Comparison of ENCODE assay signal across 21 cellular contexts in genomic region chr16:25027281-25027680, GRCh38.
"Had no signal": no experiment of that assay in that cellular context is flagged by ENCODE, and none has a peak within 500 bp of the region (broad histone marks: within the 10 kb centered on the region; RNA-seq: fewer than 3 reads in every experiment).

No MANE protein-coding gene starts in this region.

- FAIRE-seq: kidney, pancreas, small intestine had no signal

- H3K4me3 ChIP-seq: dorsolateral prefrontal cortex, hepatocyte, left ventricle myocardium inferior, lower lobe of right lung, pancreas, testis, tibial nerve had no signal

- H3K4me3 Mint-ChIP-seq: memory B cell, mesothelial cell of epicardium, natural killer cell, neural crest cell had no signal

- H2AFZ ChIP-seq: hepatocyte had no signal

- H3K9me3 ChIP-seq: left ventricle myocardium inferior, lower lobe of right lung, pancreas, testis, tibial nerve had no signal

- ATAC-seq: left cardiac atrium, lower lobe of right lung, natural killer cell, pancreas had no signal

- H3K27ac ChIP-seq: dorsolateral prefrontal cortex, hepatocyte, left ventricle myocardium inferior, lower lobe of right lung, pancreas, testis, tibial nerve had no signal

- H3K27me3 Mint-ChIP-seq: memory B cell had no signal

- H3K27ac Mint-ChIP-seq: memory B cell, mesothelial cell of epicardium, natural killer cell, progenitor cell of endocrine pancreas had no signal

- H3K36me3 ChIP-seq: left ventricle myocardium inferior, lower lobe of right lung, pancreas, tibial nerve had no signal

- H3K27me3 ChIP-seq: dorsolateral prefrontal cortex, hepatocyte, pancreas, testis, tibial nerve had no signal

- H3K9me3 Mint-ChIP-seq: memory B cell, mesothelial cell of epicardium, natural killer cell, neural crest cell had no signal

- DNase-seq: cortex of kidney; dorsolateral prefrontal cortex; effector CD8-positive, alpha-beta T cell; foreskin melanocyte; head of caudate nucleus; kidney; left cardiac atrium; left ventricle myocardium inferior; lower lobe of right lung; natural killer cell; nucleus accumbens; pancreas; retina; small intestine; testis had no signal

- H3K4me1 ChIP-seq: testis had no signal

- H3K36me3 Mint-ChIP-seq: memory B cell, mesothelial cell of epicardium, natural killer cell had no signal

- H3K4me2 ChIP-seq: hepatocyte had no signal
